Comparison of ENCODE assay signal across 18 cellular contexts in the genomic region with DNA sequence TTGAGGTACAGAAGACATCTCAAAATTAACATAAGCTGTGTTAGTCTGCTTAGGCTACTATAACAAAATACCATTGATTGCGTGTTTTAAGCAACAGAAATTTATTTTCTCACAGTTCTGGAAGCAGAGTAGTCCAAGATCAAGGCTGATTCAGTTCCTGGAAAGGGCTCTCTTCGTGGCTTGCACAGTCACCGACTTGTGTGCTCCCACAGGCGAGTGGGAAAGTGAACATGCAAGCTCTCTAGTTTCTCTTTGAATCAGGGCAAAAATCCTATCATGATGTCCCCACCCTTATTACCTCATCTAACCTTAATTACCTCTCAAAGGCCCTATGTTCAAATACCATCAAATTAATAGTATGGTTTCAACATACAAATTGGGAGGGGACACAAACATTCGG.
DNase-seq lines count a peak whose midpoint lies in the region; ATAC-seq and TF ChIP-seq lines count a peak whose summit lies in the region.
"Had no signal": no experiment of that assay in that cellular context is flagged by ENCODE, and none has a peak within 500 bp of the region (broad histone marks: within the 10 kb centered on the region; RNA-seq: fewer than 3 reads in every experiment).

No MANE protein-coding gene starts in this region.

- H3K9ac ChIP-seq in MM.1S (ENCODE audit: low read length): no peak overlapping the region

- H3K27me3 ChIP-seq in GM23338 (ENCODE audit: insufficient read depth): no peaks in the 10 kb centered on the region
- H3K27me3 ChIP-seq in MM.1S (replicated peaks; ENCODE audit: insufficient read depth, low read length): no peaks in the 10 kb centered on the region
- H3K27me3 ChIP-seq: ovary had no signal

- no peak overlapping the region for H3K4me2 ChIP-seq in GM23338
- no peak overlapping the region for H3K4me2 ChIP-seq in MM.1S (ENCODE audit: low read depth, low read length)

- no peak overlapping the region for H3K27ac ChIP-seq in GM23338 (ENCODE audit: low read depth)
- no peak overlapping the region for H3K27ac ChIP-seq in MM.1S (ENCODE audit: low read length)
- H3K27ac ChIP-seq: ovary had no signal

- H4K20me1 ChIP-seq in GM23338 (replicated peaks; ENCODE audit: insufficient read depth) (no peaks in the 10 kb centered on the region), MM.1S (ENCODE audit: insufficient read depth, low read length) (no peaks in the 10 kb centered on the region)

- no peaks in the 10 kb centered on the region for H3K4me1 Mint-ChIP-seq in GM23338
- H3K4me1 Mint-ChIP-seq: naive B cell had no signal

- H2AFZ ChIP-seq in GM23338 (peak overlapping the region; percentile 34; the same call in 1 of the 2 replicates), MM.1S (ENCODE audit: low read length) (no peak overlapping the region)

- no peaks in the 10 kb centered on the region for H3K79me2 ChIP-seq in GM23338 (replicated peaks; ENCODE audit: insufficient read depth)
- H3K79me2 ChIP-seq in MM.1S (ENCODE audit: low read length): no peaks in the 10 kb centered on the region

- H3K27ac Mint-ChIP-seq in GM23338: no peak overlapping the region
- H3K27ac Mint-ChIP-seq: naive B cell had no signal

- H3K36me3 ChIP-seq in GM23338 (ENCODE audit: insufficient read depth) (no peaks in the 10 kb centered on the region), MM.1S (replicated peaks; ENCODE audit: insufficient read depth, low read length) (no peaks in the 10 kb centered on the region)
- H3K36me3 ChIP-seq: ovary had no signal

- no peak for TF ChIP-seq CTCF in GM23338 (conservative IDR thresholded peaks at IDR 0.05; ENCODE audit: low read depth in 2 of 2)
- TF ChIP-seq CTCF in MM.1S (IDR thresholded peaks at IDR 0.05; ENCODE audit: low read length): no peak

- DNase-seq in EH (ENCODE audit: low read depth) (peak; percentile 64), GM23338 (ENCODE audit: low spot score) (no peak), RPMI7951 (ENCODE audit: low read depth) (peak; percentile 45), iris pigment epithelial cell (ENCODE audit: low read depth) (peak; percentile 22), foreskin melanocyte (no peak), MM.1S (no peak), iPS-NIHi7 (ENCODE audit: extremely low spot score) (no peak)
- DNase-seq: activated effector memory CD4-positive, alpha-beta T cell treated with anti-CD3 and anti-CD28 coated beads, Interleukin-2, amount 50 U/mL, for 16 hours; cortex of kidney; naive B cell; NCI-H2029; NCI-H524; ovary; stimulated activated CD4-positive, alpha-beta T cell treated with anti-CD3 and anti-CD28 coated beads, Interleukin-4, amount 100 ng/mL, for 4 hours had no signal

- peaks cover 8% of the 10 kb centered on the region for H3K9me3 Mint-ChIP-seq in GM23338

- peaks cover 3% of the 10 kb centered on the region; the same call in 1 of the 3 replicates for H3K36me3 Mint-ChIP-seq in GM23338 (ENCODE audit: low read depth)
- H3K36me3 Mint-ChIP-seq: naive B cell had no signal

- H3K4me3 Mint-ChIP-seq in GM23338: no peak overlapping the region
- H3K4me3 Mint-ChIP-seq: naive B cell had no signal

- H3K4me1 ChIP-seq in GM23338 (ENCODE audit: insufficient read depth): no peaks in the 10 kb centered on the region
- no peaks in the 10 kb centered on the region for H3K4me1 ChIP-seq in MM.1S (ENCODE audit: low read length)

- H3K27me3 Mint-ChIP-seq in GM23338 (ENCODE audit: insufficient read depth, low read depth, poor library complexity): no peaks in the 10 kb centered on the region
- H3K27me3 Mint-ChIP-seq: naive B cell had no signal

- H3K4me3 ChIP-seq in GM23338: no peak overlapping the region
- no peak overlapping the region for H3K4me3 ChIP-seq in MM.1S (ENCODE audit: low read length)
- H3K4me3 ChIP-seq: ovary had no signal

- H3F3A ChIP-seq in GM23338 (replicated peaks; ENCODE audit: low read depth) (no peaks in the 10 kb centered on the region), MM.1S (ENCODE audit: insufficient read depth, low read length) (no peaks in the 10 kb centered on the region)

- no peak for ATAC-seq in GM23338
- no peak for ATAC-seq in GM18517 (IDR thresholded peaks at IDR 0.05; ENCODE audit: unreplicated experiment)
- ATAC-seq: HCT116, HepG2, SK-N-SH treated with all-trans-retinoic acid at 6 μM for 48 hours had no signal

- H3K9me2 ChIP-seq in GM23338 (ENCODE audit: insufficient read depth) (no peaks in the 10 kb centered on the region), MM.1S (replicated peaks; ENCODE audit: insufficient read depth, low read length) (no peaks in the 10 kb centered on the region)

- H3K9me3 ChIP-seq in MM.1S (replicated peaks; ENCODE audit: insufficient read depth, low read length): no peaks in the 10 kb centered on the region
- H3K9me3 ChIP-seq: ovary had no signal

TF ChIP-seq in GM23338, 12 proteins besides CTCF, POLR2A, EP300 and RAD21:
- no peak for TF ChIP-seq EZH2phosphoT487 (IDR thresholded peaks at IDR 0.05; ENCODE audit: unreplicated experiment)
- TF ChIP-seq, protein P1, sequence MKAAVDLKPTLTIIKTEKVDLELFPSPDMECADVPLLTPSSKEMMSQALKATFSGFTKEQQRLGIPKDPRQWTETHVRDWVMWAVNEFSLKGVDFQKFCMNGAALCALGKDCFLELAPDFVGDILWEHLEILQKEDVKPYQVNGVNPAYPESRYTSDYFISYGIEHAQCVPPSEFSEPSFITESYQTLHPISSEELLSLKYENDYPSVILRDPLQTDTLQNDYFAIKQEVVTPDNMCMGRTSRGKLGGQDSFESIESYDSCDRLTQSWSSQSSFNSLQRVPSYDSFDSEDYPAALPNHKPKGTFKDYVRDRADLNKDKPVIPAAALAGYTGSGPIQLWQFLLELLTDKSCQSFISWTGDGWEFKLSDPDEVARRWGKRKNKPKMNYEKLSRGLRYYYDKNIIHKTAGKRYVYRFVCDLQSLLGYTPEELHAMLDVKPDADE (IDR thresholded peaks at IDR 0.05): no peak
- TF ChIP-seq REST (IDR thresholded peaks at IDR 0.05; ENCODE audit: unreplicated experiment): no peak
- no peak for TF ChIP-seq POLR2AphosphoS5 (IDR thresholded peaks at IDR 0.05; ENCODE audit: low read depth)
- TF ChIP-seq CREB1 (CRISPR knock-in tag; IDR thresholded peaks at IDR 0.05; ENCODE audit: low read depth): no peak
- no peak for TF ChIP-seq NANOG (IDR thresholded peaks at IDR 0.05; ENCODE audit: borderline replicate concordance)
- no peak for TF ChIP-seq EZH2 (IDR thresholded peaks at IDR 0.05; ENCODE audit: low read depth, unreplicated experiment)
TF ChIP-seq in GM23338: peak in this region for 0.

Comparison
In these comparisons a context has a peak if more than half of its experiments do, and no peak if none do; other contexts are left out.
1. DNase-seq: peak in EH (single experiment), RPMI7951 (single experiment) and iris pigment epithelial cell (single experiment); none in GM23338 (single experiment), foreskin melanocyte (single experiment), MM.1S (single experiment) and iPS-NIHi7 (single experiment).